Comparison of ENCODE assay signal across 7 cellular contexts in genomic region chr6:154302111-154302752, GRCh38. TPM values are rescaled to one million over a fixed set of nuclear protein-coding genes. Genes with fewer than 3 reads are reported as not detected.
A peak's percentile ranks its signal among the peaks of the same experiment; 100 is the strongest.
DNase-seq lines count a peak whose midpoint lies in the region; ATAC-seq and TF ChIP-seq lines count a peak whose summit lies in the region.

No MANE protein-coding gene starts in this region.

- H3K4me2 ChIP-seq in IMR-90 (ENCODE audit: low read depth, low read length): peak overlapping the region; percentile 78

- H3K23ac ChIP-seq in IMR-90 (ENCODE audit: low read depth, low read length): no peak overlapping the region

- TF ChIP-seq POLR2A in GM18505 (IDR thresholded peaks at IDR 0.05; ENCODE audit: borderline replicate concordance, extremely low read depth, insufficient read depth, insufficient read length): no peak
- TF ChIP-seq POLR2A in IMR-90 (IDR thresholded peaks at IDR 0.05; ENCODE audit: low read depth, low read length): no peak

- no peak overlapping the region for H3K56ac ChIP-seq in IMR-90 (ENCODE audit: extremely low read depth, insufficient read depth, low read length)

- H3K36me3 Mint-ChIP-seq in activated naive CD4-positive, alpha-beta T cell treated with anti-CD3 and anti-CD28 coated beads, Interleukin-2, amount 10 ng/mL, durations not matched to agents 7 days and 5 days: no peaks in the 10 kb centered on the region
- H3K36me3 Mint-ChIP-seq in activated T-helper 2 cell treated with anti-CD3 and anti-CD28 coated beads, Interferon-gamma antibody, Interleukin-2, Interleukin-4, amounts not matched to agents 10 μg/mL and 5 μg/mL and 100 μg/mL, durations not matched to agents 14 hours and 24 hours and 36 hours (ENCODE audit: low read depth): no peaks in the 10 kb centered on the region

- POLR2A ChIA-PET in IMR-90 (lab: Charles Lee; ENCODE audit: unreplicated experiment): no interaction called here

- H3K4me1 ChIP-seq in IMR-90 (ENCODE audit: control insufficient read depth, insufficient read depth, low read length): peaks cover 16% of the 10 kb centered on the region

- H3K4me3 Mint-ChIP-seq in activated naive CD4-positive, alpha-beta T cell treated with anti-CD3 and anti-CD28 coated beads, Interleukin-2, amount 10 ng/mL, durations not matched to agents 7 days and 5 days: no peak overlapping the region
- no peak overlapping the region for H3K4me3 Mint-ChIP-seq in activated T-helper 2 cell treated with anti-CD3 and anti-CD28 coated beads, Interferon-gamma antibody, Interleukin-2, Interleukin-4, amounts not matched to agents 10 μg/mL and 5 μg/mL and 100 μg/mL, durations not matched to agents 14 hours and 24 hours and 36 hours (ENCODE audit: low read depth)

- BruUV-seq in IMR-90 (replicated peaks; lab: Mats Ljungman, UMichigan): no TSS peak

- peak overlapping the region in 1 of 2 experiments; percentile 85; a peak in 2 of 4 replicates for H4K8ac ChIP-seq in IMR-90 (ENCODE audit: low read depth in 2 of 2, low read length in 2 of 2)

- peak overlapping the region; percentile 44; the same call in 1 of the 3 replicates for H2BK15ac ChIP-seq in IMR-90 (ENCODE audit: low read depth, low read length)

- no peak overlapping the region for H3K4me3 ChIP-seq in IMR-90 (ENCODE audit: insufficient read depth, low read depth, low read length)

- intact Hi-C loops in IMR-90 (cut with micrococcal nuclease): no loop called here
- intact Hi-C loops in activated T-helper 2 cell treated with anti-CD3 and anti-CD28 coated beads, Interferon-gamma antibody, Interleukin-2, Interleukin-4, amounts not matched to agents 10 μg/mL and 5 μg/mL and 100 μg/mL, durations not matched to agents 14 hours and 24 hours and 36 hours (cut with micrococcal nuclease): loop anchor here (2.0 to 5.0 kb wide), 2 partner anchors 45 to 51 kb away; no protein-coding TSS in a partner anchor

- peak overlapping the region; percentile 82 for H3K4ac ChIP-seq in IMR-90 (ENCODE audit: low read depth, low read length)

- in situ Hi-C loops in IMR-90 (cut with MboI; ENCODE audit: low sequenced_read_pairs): no loop called here

- H2AK9ac ChIP-seq in IMR-90 (replicated peaks; ENCODE audit: low read depth, low read length, poor library complexity): no peak overlapping the region

- H3K36me3 ChIP-seq in IMR-90 (ENCODE audit: control insufficient read depth, insufficient read depth, low read length): no peaks in the 10 kb centered on the region

- H4K91ac ChIP-seq in IMR-90 (ENCODE audit: insufficient read depth, low read depth, low read length): peak overlapping the region; percentile 71

- no peaks in the 10 kb centered on the region for H3K27me3 ChIP-seq in IMR-90 (ENCODE audit: control insufficient read depth, insufficient read depth, low read length)

- WGBS in IMR-90 (ENCODE audit: extremely low coverage in 2 of 2, insufficient read length in 1 of 2), 2 experiments: 40% methylated on average over 1 of the region's 7 CpGs; no CpG with 5 or more reads in 1 of the 2 experiments

- H3K14ac ChIP-seq in IMR-90 (replicated peaks; ENCODE audit: low read depth, low read length): peak overlapping the region; percentile 82

- no peaks in the 10 kb centered on the region for H3K9me3 ChIP-seq in IMR-90 (ENCODE audit: control insufficient read depth, insufficient read depth, low read length)

- H4K5ac ChIP-seq in IMR-90 (ENCODE audit: low read depth, low read length): peak overlapping the region; percentile 85

- H2BK120ac ChIP-seq in IMR-90 (ENCODE audit: low read depth, low read length): peak overlapping the region; percentile 88

- peak; percentile 95 for DNase-seq in IMR-90
- peak; percentile 22 for DNase-seq in activated naive CD4-positive, alpha-beta T cell treated with anti-CD3 and anti-CD28 coated beads, Interleukin-2, amount 10 ng/mL, durations not matched to agents 7 days and 5 days
- peak; percentile 38 for DNase-seq in non-pigmented ciliary epithelial cell (ENCODE audit: low read depth)
- no peak for DNase-seq in NCI-H2081 (lab: John Stamatoyannopoulos, UW)
- no peak for DNase-seq in activated T-helper 2 cell treated with anti-CD3 and anti-CD28 coated beads, Interferon-gamma antibody, Interleukin-2, Interleukin-4, amounts not matched to agents 10 μg/mL and 5 μg/mL and 100 μg/mL, durations not matched to agents 14 hours and 24 hours and 36 hours (ENCODE audit: low spot score)

- peak overlapping the region; percentile 33 for H3K27ac Mint-ChIP-seq in activated naive CD4-positive, alpha-beta T cell treated with anti-CD3 and anti-CD28 coated beads, Interleukin-2, amount 10 ng/mL, durations not matched to agents 7 days and 5 days
- H3K27ac Mint-ChIP-seq in activated T-helper 2 cell treated with anti-CD3 and anti-CD28 coated beads, Interferon-gamma antibody, Interleukin-2, Interleukin-4, amounts not matched to agents 10 μg/mL and 5 μg/mL and 100 μg/mL, durations not matched to agents 14 hours and 24 hours and 36 hours: no peak overlapping the region

- peak overlapping the region; percentile 44 for H2AFZ ChIP-seq in IMR-90 (replicated peaks; ENCODE audit: low read length, poor library complexity)

- no peak for TF ChIP-seq RAD21 in IMR-90 (IDR thresholded peaks at IDR 0.05; ENCODE audit: low read length)

- peaks cover 16% of the 10 kb centered on the region for H3K4me1 Mint-ChIP-seq in activated naive CD4-positive, alpha-beta T cell treated with anti-CD3 and anti-CD28 coated beads, Interleukin-2, amount 10 ng/mL, durations not matched to agents 7 days and 5 days
- H3K4me1 Mint-ChIP-seq in activated T-helper 2 cell treated with anti-CD3 and anti-CD28 coated beads, Interferon-gamma antibody, Interleukin-2, Interleukin-4, amounts not matched to agents 10 μg/mL and 5 μg/mL and 100 μg/mL, durations not matched to agents 14 hours and 24 hours and 36 hours (ENCODE audit: low read depth): peaks cover 18% of the 10 kb centered on the region

- H2AK5ac ChIP-seq in IMR-90 (ENCODE audit: low read depth, low read length): peak overlapping the region; percentile 75

- dilution Hi-C loops in IMR-90 (cut with HindIII; ENCODE audit: low sequenced_read_pairs, unreplicated experiment): no loop called here

- H3K18ac ChIP-seq in IMR-90 (ENCODE audit: low read depth, low read length): peak overlapping the region; percentile 88

- H3K9me3 Mint-ChIP-seq in activated naive CD4-positive, alpha-beta T cell treated with anti-CD3 and anti-CD28 coated beads, Interleukin-2, amount 10 ng/mL, durations not matched to agents 7 days and 5 days: peaks cover under 1% of the 10 kb centered on the region
- no peaks in the 10 kb centered on the region for H3K9me3 Mint-ChIP-seq in activated T-helper 2 cell treated with anti-CD3 and anti-CD28 coated beads, Interferon-gamma antibody, Interleukin-2, Interleukin-4, amounts not matched to agents 10 μg/mL and 5 μg/mL and 100 μg/mL, durations not matched to agents 14 hours and 24 hours and 36 hours

- H4K20me1 ChIP-seq in IMR-90 (ENCODE audit: insufficient read depth, low read length): no peaks in the 10 kb centered on the region

- CTCF ChIA-PET in IMR-90 (lab: Yijun Ruan, JAX): interaction anchor here (0.7 to 1.7 kb wide), 4 partner anchors 25 to 374 kb away, joined by 3 to 4 read pairs (median 3); no protein-coding TSS in a partner anchor
- CTCF ChIA-PET in activated naive CD4-positive, alpha-beta T cell treated with anti-CD3 and anti-CD28 coated beads, Interleukin-2, amount 10 ng/mL, durations not matched to agents 7 days and 5 days (lab: Charles Lee): interaction anchor here (0.9 to 1.3 kb wide), 4 partner anchors 25 to 147 kb away, joined by 3 read pairs; no protein-coding TSS in a partner anchor

- peaks cover 11% of the 10 kb centered on the region for H3K9me1 ChIP-seq in IMR-90 (ENCODE audit: insufficient read depth, low read length)

- H2BK5ac ChIP-seq in IMR-90 (ENCODE audit: low read depth, low read length, poor library complexity, severe bottlenecking): peak overlapping the region; percentile 77

- peak overlapping the region; percentile 98 for H3K27ac ChIP-seq in IMR-90 (ENCODE audit: insufficient read depth, low read length)

- peaks cover 7% of the 10 kb centered on the region for H3K27me3 Mint-ChIP-seq in activated naive CD4-positive, alpha-beta T cell treated with anti-CD3 and anti-CD28 coated beads, Interleukin-2, amount 10 ng/mL, durations not matched to agents 7 days and 5 days
- H3K27me3 Mint-ChIP-seq in activated T-helper 2 cell treated with anti-CD3 and anti-CD28 coated beads, Interferon-gamma antibody, Interleukin-2, Interleukin-4, amounts not matched to agents 10 μg/mL and 5 μg/mL and 100 μg/mL, durations not matched to agents 14 hours and 24 hours and 36 hours (ENCODE audit: low read depth): peaks cover 31% of the 10 kb centered on the region

- H3K9ac ChIP-seq in IMR-90 (ENCODE audit: low read depth, low read length): no peak overlapping the region; the same call in 1 of the 2 replicates

- TF ChIP-seq CTCF in IMR-90 (conservative IDR thresholded peaks at IDR 0.05; ENCODE audit: low read depth, low read length): no peak

- peak; percentile 96 for ATAC-seq in GM18505 (IDR thresholded peaks at IDR 0.05; ENCODE audit: unreplicated experiment)
- ATAC-seq in GM21619 (IDR thresholded peaks at IDR 0.05; ENCODE audit: unreplicated experiment): peak; percentile 92
- ATAC-seq in IMR-90 (ENCODE audit: low read depth): peak; percentile 86

- no peaks in the 10 kb centered on the region for H3K79me1 ChIP-seq in IMR-90 (ENCODE audit: low read depth in 1 of 2, low read length in 2 of 2)

- peak overlapping the region; percentile 78 for H2BK20ac ChIP-seq in IMR-90 (ENCODE audit: low read depth, low read length)

TF ChIP-seq in IMR-90, 13 proteins besides CTCF, POLR2A, EP300 and RAD21:
- TF ChIP-seq NFE2L2 (IDR thresholded peaks at IDR 0.05; ENCODE audit: low read depth, low read length) (peak; percentile 53; the same call in 1 of the 2 replicates), FOS (IDR thresholded peaks at IDR 0.05; ENCODE audit: low read depth, low read length) (peak; percentile 52), RFX5 (IDR thresholded peaks at IDR 0.05; ENCODE audit: low read depth, low read length) (no peak), RCOR1 (IDR thresholded peaks at IDR 0.05; ENCODE audit: insufficient replicate concordance, low read length) (no peak)

RNA-seq across cellular contexts. Expression of gene IPCEF1, which starts 54.4 kb away (rescaled TPM):
- under 0.01 TPM in 2 replicates for total RNA-seq in IMR-90 (2012; rRNA removed)
- 0.03 and 0.07 TPM in 2 replicates for polyA plus RNA-seq in IMR-90 (2012; rRNA removed)
- polyA plus RNA-seq in IMR-90 (2012; cell fraction: cytosol; rRNA removed): not detected in 2 replicates
- 0.02 and 0.14 TPM in 2 replicates for polyA plus RNA-seq in IMR-90 (2012; cell fraction: nucleus; rRNA removed; ENCODE audit: low replicate concordance)
- 0.34 and 0.69 TPM in 2 replicates for total RNA-seq in activated T-helper 2 cell treated with anti-CD3 and anti-CD28 coated beads, Interferon-gamma antibody, Interleukin-2, Interleukin-4, amounts not matched to agents 10 μg/mL and 5 μg/mL and 100 μg/mL, durations not matched to agents 14 hours and 24 hours and 36 hours

Comparison
In these comparisons a context has a peak if more than half of its experiments do, and no peak if none do; other contexts are left out.
1. DNase-seq: peak in IMR-90 (single experiment), activated naive CD4-positive, alpha-beta T cell treated with anti-CD3 and anti-CD28 coated beads, Interleukin-2, amount 10 ng/mL, durations not matched to agents 7 days and 5 days (single experiment) and non-pigmented ciliary epithelial cell (single experiment); none in NCI-H2081 (0 of 2) and activated T-helper 2 cell treated with anti-CD3 and anti-CD28 coated beads, Interferon-gamma antibody, Interleukin-2, Interleukin-4, amounts not matched to agents 10 μg/mL and 5 μg/mL and 100 μg/mL, durations not matched to agents 14 hours and 24 hours and 36 hours (single experiment).
2. Peak in every context shown above with its lines, with median percentiles within 50 percentile points of each other: ATAC-seq.